8 cellular contexts compared by ENCODE assay signal in genomic region chr10:11225935-11226334, GRCh38.
A peak's percentile ranks its signal among the peaks of the same experiment; 100 is the strongest.
DNase-seq lines count a peak whose midpoint lies in the region; ATAC-seq, FAIRE-seq and TF ChIP-seq lines count a peak whose summit lies in the region.

No MANE protein-coding gene starts in this region.

- H3K9me3 ChIP-seq in OCI-LY3 (ENCODE audit: insufficient read depth, low read length) = no peaks in the 10 kb centered on the region

- peaks cover 8% of the 10 kb centered on the region; the same call in 1 of the 2 replicates for H4K20me1 ChIP-seq in OCI-LY3 (ENCODE audit: insufficient read depth, low read length)

- H3K4me2 ChIP-seq in OCI-LY3 (ENCODE audit: low read length) = peak overlapping the region; percentile 98

- H3K27me3 Mint-ChIP-seq in central memory CD8-positive, alpha-beta T cell = no peaks in the 10 kb centered on the region

- H3K79me2 ChIP-seq in OCI-LY3 (ENCODE audit: low read length) = no peaks in the 10 kb centered on the region

- peaks cover 56% of the 10 kb centered on the region for H3K36me3 Mint-ChIP-seq in central memory CD8-positive, alpha-beta T cell (ENCODE audit: insufficient read depth)

- 0 out of 2 replicates have a peak overlapping the region, but pooled peaks have one; percentile 29 for H3K9ac ChIP-seq in OCI-LY3 (ENCODE audit: low read length)

- peak; percentile 29 for ATAC-seq in GM18519 (IDR thresholded peaks at IDR 0.05; ENCODE audit: low FRiP score, unreplicated experiment)
- peak; percentile 60 for ATAC-seq in HG02798 (IDR thresholded peaks at IDR 0.05; ENCODE audit: poor library complexity, unreplicated experiment)
- ATAC-seq in central memory CD8-positive, alpha-beta T cell (replicated peaks; ENCODE audit: extremely low read depth, poor library complexity, severe bottlenecking) = peak; percentile 67

- peak overlapping the region; percentile 71 for H3K4me3 Mint-ChIP-seq in central memory CD8-positive, alpha-beta T cell

- peaks cover 18% of the 10 kb centered on the region; the same call in 1 of the 2 replicates for H3K27me3 ChIP-seq in OCI-LY3 (ENCODE audit: low read depth, low read length)

- no peak for TF ChIP-seq CTCF in OCI-LY3 (IDR thresholded peaks at IDR 0.05; ENCODE audit: low read depth, low read length)

- no peak overlapping the region for H2AFZ ChIP-seq in OCI-LY3 (ENCODE audit: low read depth, low read length)

- H3K9me3 Mint-ChIP-seq in central memory CD8-positive, alpha-beta T cell = no peaks in the 10 kb centered on the region

- FAIRE-seq in HTR-8/SVneo (lab: Jason Lieb, UNC) = no peak

- DNase-seq in central memory CD8-positive, alpha-beta T cell (ENCODE audit: low spot score in 2 of 2) = peak in 1 of 2 donors; percentile 41
- peak; percentile 61 to 64 for DNase-seq in stimulated activated CD4-positive, alpha-beta T cell treated with anti-CD3 and anti-CD28 coated beads, Interleukin-4, amount 100 ng/mL, for 48 hours (ENCODE audit: low read depth in 2 of 2)
- DNase-seq in ecto neural progenitor cell (ENCODE audit: low spot score) (no peak), EL (no peak), HTR-8/SVneo (ENCODE audit: insufficient read length, low spot score) (no peak)

- peak overlapping the region; percentile 90 for H3K27ac Mint-ChIP-seq in central memory CD8-positive, alpha-beta T cell (ENCODE audit: low read depth)

- H3K27ac ChIP-seq in OCI-LY3 (ENCODE audit: low read length) = peak overlapping the region; percentile 83

- peaks cover 32% of the 10 kb centered on the region for H3K4me1 ChIP-seq in OCI-LY3 (ENCODE audit: low read length)

- H3K36me3 ChIP-seq in OCI-LY3 (replicated peaks; ENCODE audit: low read depth, low read length) = no peaks in the 10 kb centered on the region

- H3K4me1 Mint-ChIP-seq in central memory CD8-positive, alpha-beta T cell = peaks cover 83% of the 10 kb centered on the region

- peak overlapping the region; percentile 73 for H3K4me3 ChIP-seq in OCI-LY3 (ENCODE audit: low read length)

Comparison
In these comparisons a context has a peak if more than half of its experiments do, and no peak if none do; other contexts are left out.
1. DNase-seq: peak in stimulated activated CD4-positive, alpha-beta T cell treated with anti-CD3 and anti-CD28 coated beads, Interleukin-4, amount 100 ng/mL, for 48 hours (2 of 2); none in ecto neural progenitor cell (single experiment), EL (single experiment) and HTR-8/SVneo (single experiment).
2. Peak in every context shown above with its lines, with median percentiles within 50 percentile points of each other: ATAC-seq.